Comparison of ENCODE assay signal across 1 cellular context in genomic region chr9:18976368-18977238, GRCh38.
TF ChIP-seq lines count a peak whose summit lies in the region.

No MANE protein-coding gene starts in this region.

TF ChIP-seq in HEK293, 187 proteins besides CTCF, POLR2A, EP300 and RAD21 (continued from another document and continues in another):
- no peak for TF ChIP-seq ZNF148 (tag by site-specific recombination; IDR thresholded peaks at IDR 0.05; ENCODE audit: borderline replicate concordance)
- peak; percentile 99 for TF ChIP-seq PRDM6 (tag by site-specific recombination; IDR thresholded peaks at IDR 0.05)
- TF ChIP-seq BCL11B (tag by site-specific recombination; IDR thresholded peaks at IDR 0.05; ENCODE audit: low read depth), result peak; percentile 90; the same call in 1 of the 2 replicates
- no peak for TF ChIP-seq ZNF426 (tag by site-specific recombination; IDR thresholded peaks at IDR 0.05)
- TF ChIP-seq ZNF585B (tag by site-specific recombination; IDR thresholded peaks at IDR 0.05), result no peak
- TF ChIP-seq ZFP69B (tag by site-specific recombination; IDR thresholded peaks at IDR 0.05), result peak; percentile 88
- TF ChIP-seq ZNF175 (tag by site-specific recombination; IDR thresholded peaks at IDR 0.05), result no peak
- TF ChIP-seq ZNF785 (tag by site-specific recombination; IDR thresholded peaks at IDR 0.05), result no peak
- peak; percentile 78 for TF ChIP-seq ZNF398 (tag by site-specific recombination; IDR thresholded peaks at IDR 0.05)
- TF ChIP-seq ZNF747 (tag by site-specific recombination; IDR thresholded peaks at IDR 0.05), result no peak
- no peak; the same call in none of the 2 replicates for TF ChIP-seq ZNF558 (tag by site-specific recombination; IDR thresholded peaks at IDR 0.05)
- peak; percentile 97 for TF ChIP-seq ZNF639 (tag by site-specific recombination; IDR thresholded peaks at IDR 0.05)
- TF ChIP-seq ZNF677 (tag by site-specific recombination; IDR thresholded peaks at IDR 0.05), result no peak
- no peak for TF ChIP-seq ZNF311 (tag by site-specific recombination; IDR thresholded peaks at IDR 0.05; ENCODE audit: borderline replicate concordance)
- TF ChIP-seq BCL6B (tag by site-specific recombination; IDR thresholded peaks at IDR 0.05), result peak; percentile 83
- peak; percentile 63; the same call in 1 of the 2 replicates for TF ChIP-seq MZF1 (tag by site-specific recombination; IDR thresholded peaks at IDR 0.05; ENCODE audit: borderline replicate concordance)
- TF ChIP-seq ZNF223 (tag by site-specific recombination; IDR thresholded peaks at IDR 0.05), result no peak
- TF ChIP-seq PATZ1 (tag by site-specific recombination; IDR thresholded peaks at IDR 0.05), result peak; percentile 92
- TF ChIP-seq ZNF132 (tag by site-specific recombination; IDR thresholded peaks at IDR 0.05; ENCODE audit: borderline replicate concordance), result no peak
- TF ChIP-seq MEIS1 (CRISPR knock-in tag; IDR thresholded peaks at IDR 0.05; ENCODE audit: borderline replicate concordance), result peak; percentile 99
- peak; percentile 73 for TF ChIP-seq SETDB1 (IDR thresholded peaks at IDR 0.05; ENCODE audit: insufficient read length, low read length)
- no peak for TF ChIP-seq ZNF354C (tag by site-specific recombination; IDR thresholded peaks at IDR 0.05; ENCODE audit: borderline replicate concordance, low read depth)
- peak; percentile 95 for TF ChIP-seq OVOL3 (tag by site-specific recombination; IDR thresholded peaks at IDR 0.05)
- TF ChIP-seq ZNF843 (tag by site-specific recombination; IDR thresholded peaks at IDR 0.05), result peak; percentile 100
- TF ChIP-seq ZNF211 (tag by site-specific recombination; IDR thresholded peaks at IDR 0.05; ENCODE audit: low read depth), result no peak
- TF ChIP-seq ZNF473 (tag by site-specific recombination; IDR thresholded peaks at IDR 0.05), result no peak
- peak; percentile 87 for TF ChIP-seq ZSCAN18 (tag by site-specific recombination; IDR thresholded peaks at IDR 0.05)
- 0 out of 2 replicates have a peak, but pooled peaks have one; percentile 34 for TF ChIP-seq ZNF280D (tag by site-specific recombination; IDR thresholded peaks at IDR 0.05)
- TF ChIP-seq ZNF169 (tag by site-specific recombination; IDR thresholded peaks at IDR 0.05), result no peak
- no peak for TF ChIP-seq ZNF37A (tag by site-specific recombination; IDR thresholded peaks at IDR 0.05)
- no peak for TF ChIP-seq ZNF112 (tag by site-specific recombination; IDR thresholded peaks at IDR 0.05)
- TF ChIP-seq ZNF16 (tag by site-specific recombination; IDR thresholded peaks at IDR 0.05; ENCODE audit: low read depth), result no peak
- TF ChIP-seq ZNF184 (tag by site-specific recombination; IDR thresholded peaks at IDR 0.05), result peak; percentile 77; the same call in 1 of the 2 replicates
- TF ChIP-seq ZNF202 (tag by site-specific recombination; IDR thresholded peaks at IDR 0.05; ENCODE audit: borderline replicate concordance), result no peak
- TF ChIP-seq GFI1B (tag by site-specific recombination; IDR thresholded peaks at IDR 0.05), result peak; percentile 99
- peak; percentile 60 for TF ChIP-seq ZNF596 (tag by site-specific recombination; IDR thresholded peaks at IDR 0.05)
- peak; percentile 91 for TF ChIP-seq ZBTB21 (tag by site-specific recombination; IDR thresholded peaks at IDR 0.05)
- TF ChIP-seq ZNF544 (tag by site-specific recombination; IDR thresholded peaks at IDR 0.05), result no peak
- TF ChIP-seq ZNF2 (tag by site-specific recombination; IDR thresholded peaks at IDR 0.05), result peak; percentile 96
- TF ChIP-seq ZNF513 (tag by site-specific recombination; IDR thresholded peaks at IDR 0.05), result peak; percentile 90
- 0 out of 2 replicates have a peak, but pooled peaks have one; percentile 19 for TF ChIP-seq ZNF302 (tag by site-specific recombination; IDR thresholded peaks at IDR 0.05; ENCODE audit: low read depth)
- TF ChIP-seq ZNF155 (tag by site-specific recombination; IDR thresholded peaks at IDR 0.05), result no peak
- no peak; the same call in none of the 2 replicates for TF ChIP-seq ZBTB1 (tag by site-specific recombination; IDR thresholded peaks at IDR 0.05)
- TF ChIP-seq EGR2 (tag by site-specific recombination; IDR thresholded peaks at IDR 0.05; ENCODE audit: low read depth), result no peak
- no peak for TF ChIP-seq ZFP41 (tag by site-specific recombination; IDR thresholded peaks at IDR 0.05; ENCODE audit: borderline replicate concordance)
- no peak for TF ChIP-seq ZNF26 (tag by site-specific recombination; IDR thresholded peaks at IDR 0.05)
